In genomic region chr1:24695202-24695974, GRCh38 we compare ENCODE assay signal across 12 cellular contexts. TPM values are rescaled to one million over a fixed set of nuclear protein-coding genes. Genes with fewer than 3 reads are reported as not detected.
DNase-seq lines count a peak whose midpoint lies in the region; ATAC-seq and TF ChIP-seq lines count a peak whose summit lies in the region.
"Had no signal": no experiment of that assay in that cellular context is flagged by ENCODE, and none has a peak within 500 bp of the region (broad histone marks: within the 10 kb centered on the region; RNA-seq: fewer than 3 reads in every experiment).

No MANE protein-coding gene starts in this region.

- H3K27me3 ChIP-seq in liver (ENCODE audit: control insufficient read depth in 4 of 4, insufficient read depth in 4 of 4, low read length in 3 of 4) = no peaks in the 10 kb centered on the region
- H3K27me3 ChIP-seq in upper lobe of right lung = no peaks in the 10 kb centered on the region
- H3K27me3 ChIP-seq in ascending aorta = no peaks in the 10 kb centered on the region
- H3K27me3 ChIP-seq: tibial artery had no signal

- H3K36me3 ChIP-seq in liver (ENCODE audit: control insufficient read depth in 4 of 4, insufficient read depth in 3 of 4, low read depth in 1 of 4, low read length in 3 of 4) (no peaks in the 10 kb centered on the region), upper lobe of right lung (no peaks in the 10 kb centered on the region), ascending aorta (no peaks in the 10 kb centered on the region)
- H3K36me3 ChIP-seq: tibial artery had no signal

- ATAC-seq in activated naive CD4-positive, alpha-beta T cell treated with anti-CD3 and anti-CD28 coated beads, Interleukin-2, amount 50 U/mL, for 72 hours = no peak
- ATAC-seq in upper lobe of right lung = peak; percentile 68

- H3K4me1 Mint-ChIP-seq in activated naive CD4-positive, alpha-beta T cell treated with anti-CD3 and anti-CD28 coated beads, Interleukin-2, amount 10 ng/mL, durations not matched to agents 7 days and 5 days = peaks cover 16% of the 10 kb centered on the region
- H3K4me1 Mint-ChIP-seq in dendritic cell treated with granulocyte-macrophage colony-stimulating factor and Interleukin-4, amounts not matched to agents 40 ng/mL and 50 ng/mL, for 4 days (ENCODE audit: low read depth) = peaks cover 45% of the 10 kb centered on the region

- H3K9me3 ChIP-seq in liver (ENCODE audit: control insufficient read depth in 4 of 4, low read length in 3 of 4) = no peaks in the 10 kb centered on the region
- H3K9me3 ChIP-seq in upper lobe of right lung = no peaks in the 10 kb centered on the region
- no peaks in the 10 kb centered on the region for H3K9me3 ChIP-seq in ascending aorta
- H3K9me3 ChIP-seq: tibial artery had no signal

- TF ChIP-seq CTCF in liver (IDR thresholded peaks at IDR 0.05; ENCODE audit: low read depth, low read length, missing input control) (no peak), upper lobe of right lung (IDR thresholded peaks at IDR 0.05) (no peak), ascending aorta (IDR thresholded peaks at IDR 0.05) (no peak)

- no peaks in the 10 kb centered on the region for H3K9me3 Mint-ChIP-seq in activated naive CD4-positive, alpha-beta T cell treated with anti-CD3 and anti-CD28 coated beads, Interleukin-2, amount 10 ng/mL, durations not matched to agents 7 days and 5 days
- no peaks in the 10 kb centered on the region for H3K9me3 Mint-ChIP-seq in activated naive CD4-positive, alpha-beta T cell treated with anti-CD3 and anti-CD28 coated beads, Interleukin-2, amount 50 U/mL, for 72 hours
- H3K9me3 Mint-ChIP-seq in dendritic cell treated with granulocyte-macrophage colony-stimulating factor and Interleukin-4, amounts not matched to agents 40 ng/mL and 50 ng/mL, for 4 days = no peaks in the 10 kb centered on the region

- intact Hi-C loops in dendritic cell treated with granulocyte-macrophage colony-stimulating factor and Interleukin-4, amounts not matched to agents 40 ng/mL and 50 ng/mL, for 4 days (cut with micrococcal nuclease) = no loop called here
- intact Hi-C loops in upper lobe of right lung (cut with DNase I) (loop anchor here (10.0 kb wide), 1 partner anchor 49 kb away; the partner anchor contains the start of gene CLIC4), ascending aorta (cut with DNase I) (no loop called here)

- H3K27me3 Mint-ChIP-seq in activated naive CD4-positive, alpha-beta T cell treated with anti-CD3 and anti-CD28 coated beads, Interleukin-2, amount 10 ng/mL, durations not matched to agents 7 days and 5 days = peaks cover 64% of the 10 kb centered on the region
- H3K27me3 Mint-ChIP-seq in dendritic cell treated with granulocyte-macrophage colony-stimulating factor and Interleukin-4, amounts not matched to agents 40 ng/mL and 50 ng/mL, for 4 days = no peaks in the 10 kb centered on the region

- 72% methylated on average over 7 of the region's 7 CpGs for WGBS in liver

- H3K36me3 Mint-ChIP-seq in activated naive CD4-positive, alpha-beta T cell treated with anti-CD3 and anti-CD28 coated beads, Interleukin-2, amount 10 ng/mL, durations not matched to agents 7 days and 5 days = no peaks in the 10 kb centered on the region
- no peaks in the 10 kb centered on the region for H3K36me3 Mint-ChIP-seq in activated naive CD4-positive, alpha-beta T cell treated with anti-CD3 and anti-CD28 coated beads, Interleukin-2, amount 50 U/mL, for 72 hours
- no peaks in the 10 kb centered on the region for H3K36me3 Mint-ChIP-seq in dendritic cell treated with granulocyte-macrophage colony-stimulating factor and Interleukin-4, amounts not matched to agents 40 ng/mL and 50 ng/mL, for 4 days (ENCODE audit: low read depth)

- H3K27ac ChIP-seq in liver (ENCODE audit: low read depth in 1 of 2, low read length in 2 of 2) (peak overlapping the region in 1 of 2 donors; percentile 27), upper lobe of right lung (peak overlapping the region; percentile 74), ascending aorta (peak overlapping the region in 1 of 2 donors; percentile 27)
- H3K27ac ChIP-seq: tibial artery had no signal

- no peak overlapping the region for H3K27ac Mint-ChIP-seq in activated naive CD4-positive, alpha-beta T cell treated with anti-CD3 and anti-CD28 coated beads, Interleukin-2, amount 10 ng/mL, durations not matched to agents 7 days and 5 days
- H3K27ac Mint-ChIP-seq in activated naive CD4-positive, alpha-beta T cell treated with anti-CD3 and anti-CD28 coated beads, Interleukin-2, amount 50 U/mL, for 72 hours = no peak overlapping the region
- peak overlapping the region; percentile 70 for H3K27ac Mint-ChIP-seq in dendritic cell treated with granulocyte-macrophage colony-stimulating factor and Interleukin-4, amounts not matched to agents 40 ng/mL and 50 ng/mL, for 4 days

- peak in 1 of 2 donors; percentile 50 for TF ChIP-seq RAD21 in liver (IDR thresholded peaks at IDR 0.05)

- CTCF ChIA-PET in activated naive CD4-positive, alpha-beta T cell treated with anti-CD3 and anti-CD28 coated beads, Interleukin-2, amount 10 ng/mL, durations not matched to agents 7 days and 5 days (lab: Charles Lee) = interaction anchor here (0.6 to 0.9 kb wide), 2 partner anchors 103 to 137 kb away, joined by 3 read pairs; no protein-coding TSS in a partner anchor

- DNase-seq in activated naive CD4-positive, alpha-beta T cell treated with anti-CD3 and anti-CD28 coated beads, Interleukin-2, amount 10 ng/mL, durations not matched to agents 7 days and 5 days = peak; percentile 33
- DNase-seq in activated naive CD4-positive, alpha-beta T cell treated with anti-CD3 and anti-CD28 coated beads, Interleukin-2, amount 50 U/mL, for 72 hours (ENCODE audit: low spot score in 2 of 2) = no peak
- no peak for DNase-seq in upper lobe of right lung
- DNase-seq in ascending aorta (ENCODE audit: low spot score in 2 of 2) = no peak
- no peak for DNase-seq in 8988T
- DNase-seq in glomerular visceral epithelial cell (ENCODE audit: extremely low spot score) = no peak
- DNase-seq: activated CD4-positive, alpha-beta T cell treated with anti-CD3 and anti-CD28 coated beads for 48 hours; activated naive CD4-positive, alpha-beta T cell; EL had no signal

- H3K4me3 ChIP-seq in liver (ENCODE audit: low read depth in 1 of 3, low read length in 3 of 3) = no peak overlapping the region
- no peak overlapping the region for H3K4me3 ChIP-seq in upper lobe of right lung
- no peak overlapping the region for H3K4me3 ChIP-seq in ascending aorta
- H3K4me3 ChIP-seq: tibial artery had no signal

- H3K4me1 ChIP-seq in liver (ENCODE audit: control insufficient read depth in 4 of 4, insufficient read depth in 4 of 4, low read length in 3 of 4) (no peaks in the 10 kb centered on the region), upper lobe of right lung (peaks cover 36% of the 10 kb centered on the region), ascending aorta (peaks cover 0 to 12% of the 10 kb centered on the region in 2 donors)

- no peak overlapping the region for H3K4me3 Mint-ChIP-seq in activated naive CD4-positive, alpha-beta T cell treated with anti-CD3 and anti-CD28 coated beads, Interleukin-2, amount 10 ng/mL, durations not matched to agents 7 days and 5 days
- H3K4me3 Mint-ChIP-seq in dendritic cell treated with granulocyte-macrophage colony-stimulating factor and Interleukin-4, amounts not matched to agents 40 ng/mL and 50 ng/mL, for 4 days = no peak overlapping the region

- no peak overlapping the region for H3K9ac ChIP-seq in liver (ENCODE audit: low read depth in 1 of 2, low read length in 2 of 2)

TF ChIP-seq in liver, 16 proteins besides CTCF, POLR2A, EP300 and RAD21:
- TF ChIP-seq HNF4G (IDR thresholded peaks at IDR 0.05) (no peak), FOXA2 (IDR thresholded peaks at IDR 0.05) (no peak), GABPA (IDR thresholded peaks at IDR 0.05 in 1 of 2, conservative IDR thresholded peaks at IDR 0.05 in 1 of 2) (peak; percentile 59 to 64), RXRA (IDR thresholded peaks at IDR 0.05) (peak in 1 of 2 donors; percentile 15), YY1 (IDR thresholded peaks at IDR 0.05) (no peak), NR2F2 (IDR thresholded peaks at IDR 0.05) (peak; percentile 87), SP1 (IDR thresholded peaks at IDR 0.05) (peak; percentile 51)

RNA-seq across cellular contexts. Expression of gene CLIC4, which starts 49.9 kb away (rescaled TPM):
- 10 to 100 TPM; 16.2 to 30.0 TPM for total RNA-seq in activated naive CD4-positive, alpha-beta T cell treated with anti-CD3 and anti-CD28 coated beads, Interleukin-2, amount 50 U/mL, for 72 hours
- total RNA-seq in liver = 10 to 100 TPM; 36.1 to 40.7 TPM
- 10 to 100 TPM; 15.0 to 20.6 TPM for polyA plus RNA-seq in liver
- total RNA-seq in upper lobe of right lung = 200 TPM
- total RNA-seq in ascending aorta = 494 TPM

RNA-seq across cellular contexts. Expression of gene SRRM1, which starts 52.3 kb away (rescaled TPM):
- total RNA-seq in activated naive CD4-positive, alpha-beta T cell treated with anti-CD3 and anti-CD28 coated beads, Interleukin-2, amount 50 U/mL, for 72 hours = 100 to 1,000 TPM; 208 to 250 TPM
- 10 to 100 TPM; 20.3 to 42.8 TPM for total RNA-seq in liver
- 10 to 100 TPM; 18.4 to 66.0 TPM for polyA plus RNA-seq in liver
- 113 TPM for total RNA-seq in upper lobe of right lung
- 90.5 TPM for total RNA-seq in ascending aorta
